10 cellular contexts compared by ENCODE assay signal in the genomic region with DNA sequence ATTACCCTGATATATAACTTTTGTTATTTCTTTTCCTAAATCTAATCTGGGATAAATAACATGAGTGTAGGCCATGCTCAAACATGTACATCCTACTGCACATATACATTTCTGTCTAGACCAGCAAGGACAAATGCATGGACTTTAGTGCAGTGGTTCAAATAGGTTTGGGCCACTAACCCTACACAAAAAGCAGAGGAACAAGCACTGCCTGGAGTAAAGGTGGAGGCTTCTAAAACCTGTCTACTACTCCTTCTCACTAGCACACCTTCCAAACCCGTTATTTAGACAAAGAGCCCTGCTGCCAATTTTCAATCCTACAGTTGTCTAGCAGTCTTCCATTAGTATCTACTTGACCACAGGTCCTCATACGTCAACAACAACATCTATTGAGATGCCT. TPM values are rescaled to one million over a fixed set of nuclear protein-coding genes. Genes with fewer than 3 reads are reported as not detected.
A peak's percentile ranks its signal among the peaks of the same experiment; 100 is the strongest.
DNase-seq lines count a peak whose midpoint lies in the region; ATAC-seq and TF ChIP-seq lines count a peak whose summit lies in the region.
"Had no signal": no experiment of that assay in that cellular context is flagged by ENCODE, and none has a peak within 500 bp of the region (broad histone marks: within the 10 kb centered on the region; RNA-seq: fewer than 3 reads in every experiment).

No MANE protein-coding gene starts in this region.

- H3K27ac Mint-ChIP-seq in activated B cell treated with CpG ODN at 0.5 μM for 24 hours, result peak overlapping the region; percentile 68
- H3K27ac Mint-ChIP-seq in CD4-positive, alpha-beta memory T cell, result no peak overlapping the region

- H2BK5ac ChIP-seq in mesendoderm (ENCODE audit: low read length), result no peak overlapping the region

- H4K8ac ChIP-seq in mesendoderm (ENCODE audit: low read depth, low read length), result no peak overlapping the region

- TF ChIP-seq CTCF in activated B cell treated with CpG ODN at 0.5 μM for 24 hours (IDR thresholded peaks at IDR 0.05) (no peak), sigmoid colon (IDR thresholded peaks at IDR 0.05) (no peak)

- peak overlapping the region; percentile 52 to 80 (median 72) for H3K27ac ChIP-seq in sigmoid colon
- no peak overlapping the region for H3K27ac ChIP-seq in CD4-positive, alpha-beta memory T cell (ENCODE audit: low read depth, low read length)
- no peak overlapping the region for H3K27ac ChIP-seq in mesendoderm (ENCODE audit: low read depth, low read length)

- no peak overlapping the region for H3K56ac ChIP-seq in mesendoderm (ENCODE audit: low read length)

- H3K36me3 ChIP-seq in sigmoid colon (peaks cover 0 to 29% (median 0%) of the 10 kb centered on the region in 4 donors), mesendoderm (ENCODE audit: control insufficient read depth, insufficient read depth, low read length) (no peaks in the 10 kb centered on the region)
- H3K36me3 ChIP-seq in CD4-positive, alpha-beta memory T cell (ENCODE audit: insufficient read depth, low read length), result no peaks in the 10 kb centered on the region

- no peak for TF ChIP-seq EP300 in sigmoid colon (IDR thresholded peaks at IDR 0.05)

- no peak overlapping the region for H2AK5ac ChIP-seq in mesendoderm (ENCODE audit: low read length)

- peaks cover 11% of the 10 kb centered on the region for H3K4me1 Mint-ChIP-seq in activated B cell treated with CpG ODN at 0.5 μM for 24 hours
- peaks cover 0 to 4% (median 2%) of the 10 kb centered on the region in 4 donors for H3K4me1 Mint-ChIP-seq in CD4-positive, alpha-beta memory T cell
- H3K4me1 Mint-ChIP-seq: central memory CD8-positive, alpha-beta T cell had no signal

- H3K4me1 ChIP-seq in sigmoid colon (peaks cover 0 to 24% (median 16%) of the 10 kb centered on the region in 4 donors), mesendoderm (ENCODE audit: control insufficient read depth, low read depth, low read length) (no peaks in the 10 kb centered on the region)
- no peaks in the 10 kb centered on the region for H3K4me1 ChIP-seq in CD4-positive, alpha-beta memory T cell (ENCODE audit: insufficient read depth, low read length)

- H3K4me3 ChIP-seq in sigmoid colon (no peak overlapping the region), mesendoderm (ENCODE audit: low read length) (no peak overlapping the region)
- no peak overlapping the region for H3K4me3 ChIP-seq in CD4-positive, alpha-beta memory T cell (ENCODE audit: low read length in 2 of 2)
- H3K4me3 ChIP-seq: K562 had no signal

- H3K27me3 Mint-ChIP-seq in activated B cell treated with CpG ODN at 0.5 μM for 24 hours, result no peaks in the 10 kb centered on the region
- no peaks in the 10 kb centered on the region for H3K27me3 Mint-ChIP-seq in CD4-positive, alpha-beta memory T cell
- H3K27me3 Mint-ChIP-seq: central memory CD8-positive, alpha-beta T cell had no signal

- H3K18ac ChIP-seq in mesendoderm (ENCODE audit: low read length), result no peak overlapping the region

- POLR2A ChIA-PET in activated B cell treated with CpG ODN at 0.5 μM for 24 hours (lab: Charles Lee), result interaction anchor here (1.4 kb wide), 1 partner anchor 35 kb away, joined by 4 read pairs; the partner anchor contains the start of gene SGCE
- POLR2A ChIA-PET in CD4-positive, alpha-beta memory T cell (lab: Charles Lee; ENCODE audit: partially characterized antibody), result no interaction called here

- no peak overlapping the region for H3K23ac ChIP-seq in mesendoderm (ENCODE audit: low read length)

- no peaks in the 10 kb centered on the region for H3K79me2 ChIP-seq in mesendoderm (ENCODE audit: control insufficient read depth, insufficient read depth, low read length)

- no peak overlapping the region for H3K4me3 Mint-ChIP-seq in activated B cell treated with CpG ODN at 0.5 μM for 24 hours
- H3K4me3 Mint-ChIP-seq in CD4-positive, alpha-beta memory T cell, result no peak overlapping the region
- H3K4me3 Mint-ChIP-seq: central memory CD8-positive, alpha-beta T cell had no signal

- H3K4ac ChIP-seq in mesendoderm (ENCODE audit: low read depth, low read length), result no peak overlapping the region

- H3K9me3 Mint-ChIP-seq in activated B cell treated with CpG ODN at 0.5 μM for 24 hours, result no peaks in the 10 kb centered on the region
- H3K9me3 Mint-ChIP-seq in CD4-positive, alpha-beta memory T cell, result no peaks in the 10 kb centered on the region
- H3K9me3 Mint-ChIP-seq: central memory CD8-positive, alpha-beta T cell had no signal

- DNase-seq in activated B cell treated with CpG ODN at 0.5 μM for 24 hours, result no peak
- DNase-seq in sigmoid colon, result no peak
- DNase-seq in CD4-positive, alpha-beta memory T cell, result no peak
- no peak for DNase-seq in mesendoderm
- no peak for DNase-seq in H4 (ENCODE audit: low spot score)

- 93 to 94% methylated on average over 2 of the region's 2 CpGs for WGBS in sigmoid colon, 2 donors
- WGBS in mesendoderm (ENCODE audit: extremely low coverage, insufficient coverage, low lambda C conversion rate), result no CpG with 5 or more reads among the region's 2 CpGs

- H3K79me1 ChIP-seq in mesendoderm (ENCODE audit: low read length), result no peaks in the 10 kb centered on the region

- no peak overlapping the region for H3K4me2 ChIP-seq in mesendoderm (ENCODE audit: low read length)

- H2BK15ac ChIP-seq in mesendoderm (replicated peaks; ENCODE audit: low read depth), result no peak overlapping the region

- peak; percentile 14 for ATAC-seq in GM19395 (IDR thresholded peaks at IDR 0.05; ENCODE audit: unreplicated experiment)
- peak; percentile 19 for ATAC-seq in HG02943 (IDR thresholded peaks at IDR 0.05; ENCODE audit: low read depth, unreplicated experiment)
- no peak for ATAC-seq in activated B cell treated with CpG ODN at 0.5 μM for 24 hours (ENCODE audit: low read depth)
- no peak for ATAC-seq in GM21723 (IDR thresholded peaks at IDR 0.05; ENCODE audit: unreplicated experiment)
- ATAC-seq: K562 had no signal

- CTCF ChIA-PET in activated B cell treated with CpG ODN at 0.5 μM for 24 hours (lab: Charles Lee), result interaction anchor here (1.6 kb wide), 1 partner anchor 34 kb away, joined by 5 read pairs; the partner anchor contains the start of gene SGCE
- CTCF ChIA-PET in CD4-positive, alpha-beta memory T cell (lab: Charles Lee; ENCODE audit: partially characterized antibody), result no interaction called here

- H4K5ac ChIP-seq in mesendoderm (ENCODE audit: low read length), result no peak overlapping the region

- intact Hi-C loops in activated B cell treated with CpG ODN at 0.5 μM for 24 hours (cut with micrococcal nuclease) (loop anchor here (2.0 kb wide), 2 partner anchors 36 to 64 kb away; partner anchors contain the start of gene SGCE), sigmoid colon (cut with DNase I) (no loop called here)
- intact Hi-C loops in CD4-positive, alpha-beta memory T cell (cut with micrococcal nuclease), result no loop called here

- no peak overlapping the region for H2BK120ac ChIP-seq in mesendoderm (ENCODE audit: low read depth, low read length)

- H3K27me3 ChIP-seq in sigmoid colon, result no peaks in the 10 kb centered on the region
- no peaks in the 10 kb centered on the region for H3K27me3 ChIP-seq in CD4-positive, alpha-beta memory T cell (ENCODE audit: insufficient read depth, low read length)
- no peaks in the 10 kb centered on the region for H3K27me3 ChIP-seq in mesendoderm (ENCODE audit: insufficient read depth, low read length, poor library complexity)

- H3K36me3 Mint-ChIP-seq in activated B cell treated with CpG ODN at 0.5 μM for 24 hours (ENCODE audit: low read depth), result no peaks in the 10 kb centered on the region
- no peaks in the 10 kb centered on the region for H3K36me3 Mint-ChIP-seq in CD4-positive, alpha-beta memory T cell

- no peaks in the 10 kb centered on the region for H3K9me3 ChIP-seq in sigmoid colon
- no peaks in the 10 kb centered on the region for H3K9me3 ChIP-seq in CD4-positive, alpha-beta memory T cell (ENCODE audit: control insufficient read depth in 1 of 2, low read length in 2 of 2)

- H3K9ac ChIP-seq in mesendoderm (ENCODE audit: low read length), result no peak overlapping the region

- TF ChIP-seq POLR2A in sigmoid colon (IDR thresholded peaks at IDR 0.05), result no peak

RNA-seq across cellular contexts. Expression of gene SGCE, which starts 34.8 kb away (rescaled TPM):
- total RNA-seq in activated B cell treated with CpG ODN at 0.5 μM for 24 hours (6.8 and 7.1 TPM in 2 replicates), sigmoid colon (100 to 1,000 TPM; 135 to 244 (median 196) TPM)
- 10 to 100 TPM in 1 of 3 donors, 1 to 10 TPM in 2; 2.8 to 14.4 (median 7.8) TPM for polyA plus RNA-seq in sigmoid colon
- total RNA-seq in CD4-positive, alpha-beta memory T cell, result 1 to 10 TPM in 1 of 2 experiments, under 1 TPM in 1; 0.55 to 1.9 TPM
- polyA plus RNA-seq in CD4-positive, alpha-beta memory T cell, result 1 to 10 TPM in 1 of 2 donors, under 1 TPM in 1; 0.32 to 2.2 TPM
- polyA plus RNA-seq in mesendoderm (2013, experiment 1 of 2), result 19.7 TPM
- 20.6 TPM for polyA plus RNA-seq in mesendoderm (2013, experiment 2 of 2)
- 114 and 120 TPM in 2 replicates for total RNA-seq in H4 (2014; rRNA removed; shearing (Covaris generic))

Comparison
In these comparisons a context has a peak if more than half of its experiments do, and no peak if none do; other contexts are left out.
1. ATAC-seq: peak in GM19395 (single experiment) and HG02943 (single experiment); none in activated B cell treated with CpG ODN at 0.5 μM for 24 hours (single experiment) and GM21723 (single experiment).
2. H3K27ac ChIP-seq: peak in sigmoid colon (4 of 4); none in CD4-positive, alpha-beta memory T cell (single experiment) and mesendoderm (single experiment).
3. RNA of gene SGCE, which starts 34.8 kb away (total RNA-seq): 135 to 244 TPM in sigmoid colon and 114 to 120 TPM in H4; 6.8 to 7.1 TPM in activated B cell treated with CpG ODN at 0.5 μM for 24 hours and 0.55 to 1.9 TPM in CD4-positive, alpha-beta memory T cell; every median in the first group is over 10 times any median in the second.